In genomic region chr7:22433165-22433700, GRCh38 we compare ENCODE assay signal across 8 cellular contexts.
DNase-seq lines count a peak whose midpoint lies in the region; ATAC-seq, FAIRE-seq and TF ChIP-seq lines count a peak whose summit lies in the region.
"Not testable (repeated sequence)": the region's sequence is repeated elsewhere in the genome, so short reads cannot be mapped to it uniquely, and the experiment has no call there.

No MANE protein-coding gene starts in this region.

- TF ChIP-seq POLR2A in H54 (IDR thresholded peaks at IDR 0.05; ENCODE audit: low read depth, low read length); H1 (IDR thresholded peaks at IDR 0.05; ENCODE audit: control extremely low read depth in 1 of 2, low read depth in 2 of 2, low read length in 2 of 2); spleen (IDR thresholded peaks at IDR 0.05): not testable (repeated sequence)

- H2BK20ac ChIP-seq in H1 (ENCODE audit: low read length), result peak overlapping the region; percentile 91

- not testable (repeated sequence) for H3K27me3 Mint-ChIP-seq in WTC11 (ENCODE audit: low read depth); mesothelial cell of epicardium (ENCODE audit: low read depth)

- peak overlapping the region; percentile 97 for H4K91ac ChIP-seq in H1 (replicated peaks; ENCODE audit: insufficient read length, low read length)

- FAIRE-seq in H54 (lab: Jason Lieb, UNC), result peak; percentile 68
- peak; percentile 72 for FAIRE-seq in H1 (lab: Jason Lieb, UNC)

- POLR2A ChIA-PET in WTC11 (lab: Charles Lee), result interaction anchor here (0.7 kb wide), 1 partner anchor 293 kb away, joined by 3 read pairs; no protein-coding TSS in a partner anchor
- POLR2A ChIA-PET in H1 (lab: Charles Lee; ENCODE audit: partially characterized antibody), result not testable (repeated sequence)

- H3K9ac ChIP-seq in H1 (replicated peaks in 1 of 4; ENCODE audit: extremely low read depth in 1 of 4, low read depth in 3 of 4, low read length in 3 of 4), result peak overlapping the region in 2 of 4 experiments; percentile 43 to 49; a peak in 4 of 7 replicates
- H3K9ac ChIP-seq in iPS-15b (ENCODE audit: low read depth, low read length), result not testable (repeated sequence)

- not testable (repeated sequence) for DNase-seq in H54 (ENCODE audit: insufficient read length, low spot score); WTC11 (ENCODE audit: low spot score); H1 (ENCODE audit: low read depth in 1 of 2, low spot score in 2 of 2); mesothelial cell of epicardium (ENCODE audit: low spot score in 2 of 2, unreplicated experiment in 2 of 2); spleen
- DNase-seq in NCI-H69 (lab: John Stamatoyannopoulos, UW), result peak; percentile 34

- TF ChIP-seq RAD21 in H1 (IDR thresholded peaks at IDR 0.05 in 1 of 2, conservative IDR thresholded peaks at IDR 0.05 in 1 of 2; ENCODE audit: low read depth in 2 of 2, low read length in 2 of 2), result not testable (repeated sequence)

- not testable (repeated sequence) for H3K23me2 ChIP-seq in H1 (ENCODE audit: low read depth, low read length)

- peak overlapping the region; percentile 22 to 52; a peak in 3 of 4 replicates for H3K4me2 ChIP-seq in H1 (ENCODE audit: insufficient read depth in 1 of 2, low read depth in 2 of 2, low read length in 2 of 2)

- not testable (repeated sequence) for H4K20me1 ChIP-seq in H1 (replicated peaks in 1 of 2; ENCODE audit: control insufficient read depth in 1 of 2, insufficient read depth in 2 of 2, low read length in 2 of 2)

- H2AK5ac ChIP-seq in H1 (ENCODE audit: low read depth, low read length), result not testable (repeated sequence)

- not testable (repeated sequence) for H2BK15ac ChIP-seq in H1 (ENCODE audit: low read length)

- not testable (repeated sequence) for H3K4me3 ChIP-seq in ACC112 (ENCODE audit: low read depth, low read length); spleen
- H3K4me3 ChIP-seq in H1 (ENCODE audit: extremely low read depth in 1 of 4, insufficient read depth in 2 of 4, low read depth in 3 of 4, low read length in 4 of 4), result peak overlapping the region in 2 of 4 experiments; percentile 2 to 22; a peak in 2 of 8 replicates
- peak overlapping the region; percentile 23 for H3K4me3 ChIP-seq in iPS-15b (ENCODE audit: low read depth, low read length)

- TF ChIP-seq EP300 in H1 (IDR thresholded peaks at IDR 0.05; ENCODE audit: borderline replicate concordance in 1 of 2, low read depth in 2 of 2, low read length in 2 of 2), result not testable (repeated sequence)

- H3K18ac ChIP-seq in H1 (ENCODE audit: extremely low read depth, low read length), result peak overlapping the region; percentile 94; the same call in 1 of the 2 replicates

- peak overlapping the region; percentile 98 for H2BK120ac ChIP-seq in H1 (replicated peaks; ENCODE audit: low read depth, low read length)

- H3K36me3 Mint-ChIP-seq in WTC11, mesothelial cell of epicardium: not testable (repeated sequence)

- H3K14ac ChIP-seq in H1 (ENCODE audit: insufficient read length), result not testable (repeated sequence)

- H3K79me2 ChIP-seq in ACC112 (ENCODE audit: control insufficient read depth, insufficient read depth, low read length, unreplicated experiment); H1 (ENCODE audit: control insufficient read depth in 1 of 2, insufficient read depth in 2 of 2, low read length in 2 of 2): not testable (repeated sequence)

- not testable (repeated sequence) for TF ChIP-seq CTCF in WTC11 (IDR thresholded peaks at IDR 0.05); H1 (IDR thresholded peaks at IDR 0.05; ENCODE audit: control extremely low read depth in 1 of 3, insufficient read depth in 1 of 3, low read depth in 1 of 3, low read length in 3 of 3); mesothelial cell of epicardium (IDR thresholded peaks at IDR 0.05; ENCODE audit: unreplicated experiment); spleen (IDR thresholded peaks at IDR 0.05 in 8 of 11, conservative IDR thresholded peaks at IDR 0.05 in 3 of 11)

- not testable (repeated sequence) for H3K27me3 ChIP-seq in ACC112 (ENCODE audit: insufficient read depth, low read length); H1 (replicated peaks in 1 of 4; ENCODE audit: control insufficient read depth in 3 of 4, extremely low read depth in 1 of 4, insufficient read depth in 3 of 4, low read length in 3 of 4); iPS-15b (ENCODE audit: control insufficient read depth, insufficient read depth, low read length); spleen (replicated peaks in 1 of 7)

- H3K9me3 ChIP-seq in H1 (ENCODE audit: insufficient read depth in 2 of 2, low read depth in 1 of 2, low read length in 1 of 2); iPS-15b (ENCODE audit: control insufficient read depth, insufficient read depth, low read length); spleen: not testable (repeated sequence)

- H3K4me1 ChIP-seq in ACC112 (ENCODE audit: control insufficient read depth, insufficient read depth, low read length, unreplicated experiment) (peaks cover 18% of the 10 kb centered on the region), H1 (replicated peaks in 1 of 4; ENCODE audit: control insufficient read depth in 3 of 4, insufficient read depth in 4 of 4, low read length in 3 of 4) (peaks cover 7 to 17% (median 16%) of the 10 kb centered on the region in 4 experiments; a peak in 6 of 7 replicates), iPS-15b (ENCODE audit: control insufficient read depth, insufficient read depth, low read length) (peaks cover 13% of the 10 kb centered on the region), spleen (peaks cover 0 to 18% (median 5%) of the 10 kb centered on the region in 6 donors)

- intact Hi-C loops in spleen (cut with DNase I; ENCODE audit: low total_unique reads), result not testable (repeated sequence)

- H3K4ac ChIP-seq in H1 (replicated peaks; ENCODE audit: insufficient read length, low read depth, low read length), result not testable (repeated sequence)

- not testable (repeated sequence) for H4K5ac ChIP-seq in H1 (ENCODE audit: insufficient read length, low read depth, low read length)

- CTCF ChIA-PET in WTC11 (lab: Charles Lee), result interaction anchor here (1.3 kb wide), 1 partner anchor 53 kb away, joined by 3 read pairs; no protein-coding TSS in a partner anchor
- CTCF ChIA-PET in H1 (lab: Charles Lee; ENCODE audit: partially characterized antibody), result not testable (repeated sequence)

- H2BK5ac ChIP-seq in H1 (ENCODE audit: low read depth, low read length), result peak overlapping the region; percentile 98

- whole genome bisulfite sequencing in H1 (ENCODE audit: extremely low coverage in 1 of 2, insufficient coverage in 1 of 2, insufficient read length in 1 of 2, insufficient replicate concordance in 2 of 2, low coverage in 1 of 2, low lambda C conversion rate in 2 of 2, missing lambda C conversion rate in 1 of 2), 2 experiments, result 63% methylated on average over 2 of the region's 2 CpGs; no CpG with 5 or more reads in 1 of the 2 experiments
- 82 to 91% (median 90%) methylated on average over 2 of the region's 2 CpGs for WGBS in spleen, 5 donors

- H3K36me3 ChIP-seq in ACC112 (ENCODE audit: insufficient read depth, low read length); H1 (ENCODE audit: control insufficient read depth in 2 of 4, insufficient read depth in 4 of 4, low read length in 3 of 4); iPS-15b (ENCODE audit: control insufficient read depth, insufficient read depth, low read length); spleen: not testable (repeated sequence)

- peaks cover 31% of the 10 kb centered on the region for H3K4me1 Mint-ChIP-seq in WTC11
- peaks cover 21% of the 10 kb centered on the region for H3K4me1 Mint-ChIP-seq in mesothelial cell of epicardium

- H3K27ac ChIP-seq in ACC112 (ENCODE audit: low read depth, low read length) (peak overlapping the region; percentile 35; the same call in 1 of the 2 replicates), H1 (ENCODE audit: low read depth, low read length) (peak overlapping the region; percentile 88), spleen (peak overlapping the region in 6 of 8 donors; percentile 44 to 71 (median 54))

- H3K27ac Mint-ChIP-seq in WTC11, result peak overlapping the region; percentile 97
- H3K27ac Mint-ChIP-seq in mesothelial cell of epicardium, result peak overlapping the region; percentile 87

- peak overlapping the region; percentile 86; the same call in 1 of the 2 replicates for H2BK12ac ChIP-seq in H1 (ENCODE audit: low read depth, low read length)

- not testable (repeated sequence) for H3K79me1 ChIP-seq in H1 (ENCODE audit: low read depth, low read length)

- H2AFZ ChIP-seq in ACC112 (ENCODE audit: low read length, unreplicated experiment); H1 (ENCODE audit: low read length): not testable (repeated sequence)

- H3K4me3 Mint-ChIP-seq in WTC11, mesothelial cell of epicardium: not testable (repeated sequence)

- H3K23ac ChIP-seq in H1 (ENCODE audit: insufficient read length), result not testable (repeated sequence)

- ATAC-seq in WTC11, result peak; percentile 74

- H4K8ac ChIP-seq in H1 (ENCODE audit: extremely low read depth, insufficient read depth, low read length), result not testable (repeated sequence)

- H3K9me3 Mint-ChIP-seq in WTC11, result not testable (repeated sequence)
- peaks cover 12% of the 10 kb centered on the region for H3K9me3 Mint-ChIP-seq in mesothelial cell of epicardium

- not testable (repeated sequence) for H3K56ac ChIP-seq in H1 (replicated peaks; ENCODE audit: insufficient read length, low read depth, low read length)

TF ChIP-seq in H1, 55 proteins besides CTCF, POLR2A, EP300 and RAD21 (continues in another document):
- 0 out of 2 replicates have a peak, but pooled peaks have one; percentile 41 for TF ChIP-seq ATF2 (IDR thresholded peaks at IDR 0.05; ENCODE audit: low read length)
- TF ChIP-seq JUND (IDR thresholded peaks at IDR 0.05; ENCODE audit: low read length), result peak; percentile 76
- TF ChIP-seq ASH2L (IDR thresholded peaks at IDR 0.05; ENCODE audit: low read length), result peak; percentile 78

Comparison
In these comparisons a context has a peak if more than half of its experiments do, and no peak if none do; other contexts are left out.
1. H3K27ac ChIP-seq: peak in every context shown above with its lines; median percentile 88 in H1; 54 in spleen; 35 in ACC112.